11 cellular contexts compared by ENCODE assay signal in the genomic region with DNA sequence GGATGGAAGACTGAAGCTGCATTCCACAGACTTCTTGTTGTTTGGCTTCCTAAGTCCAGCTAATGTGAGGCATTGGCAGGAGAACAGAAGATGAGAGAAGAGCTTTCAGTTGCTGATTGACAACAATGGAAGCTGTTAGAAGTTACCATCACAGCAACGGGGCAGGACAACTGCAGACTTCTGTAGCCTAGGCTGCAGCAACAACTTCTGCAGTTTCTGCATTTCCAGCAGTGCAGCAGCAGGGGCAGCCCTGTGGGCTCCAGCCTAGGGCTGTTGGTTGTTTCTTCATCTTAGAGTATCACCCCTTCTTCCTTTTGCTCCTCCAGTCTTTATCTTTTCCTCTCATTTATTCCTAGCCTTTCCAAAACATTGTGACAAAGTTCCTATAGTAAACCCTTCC.
"Had no signal": no experiment of that assay in that cellular context is flagged by ENCODE, and none has a peak within 500 bp of the region (broad histone marks: within the 10 kb centered on the region; RNA-seq: fewer than 3 reads in every experiment).

No MANE protein-coding gene starts in this region.

- H3K27me3 Mint-ChIP-seq: activated CD4-positive, alpha-beta memory T cell treated with anti-CD3 and anti-CD28 coated beads, Interleukin-2, amount 10 ng/mL, durations not matched to agents 7 days and 5 days had no signal

- ATAC-seq: gastroesophageal sphincter; mucosa of descending colon; stimulated activated naive CD8-positive, alpha-beta T cell treated with anti-CD3 and anti-CD28 coated beads, Interleukin-15, Interleukin-2, amounts not matched to agents 100 U/mL and 50 U/mL, for 24 hours had no signal

- H3K27ac Mint-ChIP-seq: activated CD4-positive, alpha-beta memory T cell treated with anti-CD3 and anti-CD28 coated beads, Interleukin-2, amount 10 ng/mL, durations not matched to agents 7 days and 5 days; nephron had no signal

- H3K9me3 Mint-ChIP-seq: nephron had no signal

- H3K4me3 Mint-ChIP-seq: activated CD4-positive, alpha-beta memory T cell treated with anti-CD3 and anti-CD28 coated beads, Interleukin-2, amount 10 ng/mL, durations not matched to agents 7 days and 5 days; nephron had no signal

- DNase-seq: activated CD4-positive, alpha-beta memory T cell treated with anti-CD3 and anti-CD28 coated beads, Interleukin-2, amount 10 ng/mL, durations not matched to agents 7 days and 5 days; activated naive CD4-positive, alpha-beta T cell; kidney glomerular epithelial cell; mucosa of descending colon; SK-N-SH; stimulated activated CD4-positive, alpha-beta T cell treated with anti-CD3 and anti-CD28 coated beads, Interleukin-4, amount 100 ng/mL, for 1 hour; stimulated activated CD8-positive, alpha-beta memory T cell treated with anti-CD3 and anti-CD28 coated beads, Interleukin-4, amount 100 ng/mL, for 48 hours; stimulated activated naive CD8-positive, alpha-beta T cell treated with anti-CD3 and anti-CD28 coated beads, Interleukin-15, Interleukin-2, amounts not matched to agents 100 U/mL and 50 U/mL, for 24 hours; upper lobe of left lung had no signal
